Comparison of ENCODE assay signal across 1 cellular context in the genomic region with DNA sequence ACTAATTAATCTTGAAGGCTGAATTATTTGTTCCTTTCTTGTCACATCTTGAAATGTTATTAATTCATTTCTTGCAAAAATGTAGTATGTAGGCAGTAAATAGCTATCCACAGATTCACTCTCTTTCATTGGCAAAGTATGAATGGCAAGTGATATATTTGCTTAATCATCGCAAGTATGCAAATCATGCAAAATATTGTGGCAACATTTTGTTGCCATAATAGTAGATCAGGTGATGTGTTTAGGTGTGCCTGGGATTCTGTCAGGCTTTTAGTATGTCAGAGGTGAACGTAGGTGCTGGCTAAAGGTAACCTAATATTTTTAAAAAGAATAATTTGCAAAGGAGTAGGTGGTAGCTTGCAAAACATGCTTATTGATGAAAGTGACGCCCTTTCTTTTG.
TF ChIP-seq lines count a peak whose summit lies in the region.

No MANE protein-coding gene starts in this region.

TF ChIP-seq in GM12878, 131 proteins besides CTCF, POLR2A, EP300 and RAD21:
- TF ChIP-seq ZNF622 (IDR thresholded peaks at IDR 0.05), result no peak
- TF ChIP-seq, protein P1, sequence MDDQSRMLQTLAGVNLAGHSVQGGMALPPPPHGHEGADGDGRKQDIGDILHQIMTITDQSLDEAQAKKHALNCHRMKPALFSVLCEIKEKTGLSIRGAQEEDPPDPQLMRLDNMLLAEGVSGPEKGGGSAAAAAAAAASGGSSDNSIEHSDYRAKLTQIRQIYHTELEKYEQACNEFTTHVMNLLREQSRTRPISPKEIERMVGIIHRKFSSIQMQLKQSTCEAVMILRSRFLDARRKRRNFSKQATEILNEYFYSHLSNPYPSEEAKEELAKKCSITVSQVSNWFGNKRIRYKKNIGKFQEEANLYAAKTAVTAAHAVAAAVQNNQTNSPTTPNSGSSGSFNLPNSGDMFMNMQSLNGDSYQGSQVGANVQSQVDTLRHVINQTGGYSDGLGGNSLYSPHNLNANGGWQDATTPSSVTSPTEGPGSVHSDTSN (IDR thresholded peaks at IDR 0.05; ENCODE audit: insufficient replicate concordance, low read depth, low read length), result no peak
- TF ChIP-seq POLR2AphosphoS5 (IDR thresholded peaks at IDR 0.05; ENCODE audit: low read length), result peak; percentile 56; the same call in 1 of the 2 replicates
- no peak for TF ChIP-seq FOXM1 (IDR thresholded peaks at IDR 0.05; ENCODE audit: low read depth, low read length)
- no peak for TF ChIP-seq RAD51 (IDR thresholded peaks at IDR 0.05)
- peak; percentile 65; the same call in 2 of the 3 replicates for TF ChIP-seq POU2F2 (IDR thresholded peaks at IDR 0.05; ENCODE audit: borderline replicate concordance, low read depth, low read length)
- TF ChIP-seq, protein P2, sequence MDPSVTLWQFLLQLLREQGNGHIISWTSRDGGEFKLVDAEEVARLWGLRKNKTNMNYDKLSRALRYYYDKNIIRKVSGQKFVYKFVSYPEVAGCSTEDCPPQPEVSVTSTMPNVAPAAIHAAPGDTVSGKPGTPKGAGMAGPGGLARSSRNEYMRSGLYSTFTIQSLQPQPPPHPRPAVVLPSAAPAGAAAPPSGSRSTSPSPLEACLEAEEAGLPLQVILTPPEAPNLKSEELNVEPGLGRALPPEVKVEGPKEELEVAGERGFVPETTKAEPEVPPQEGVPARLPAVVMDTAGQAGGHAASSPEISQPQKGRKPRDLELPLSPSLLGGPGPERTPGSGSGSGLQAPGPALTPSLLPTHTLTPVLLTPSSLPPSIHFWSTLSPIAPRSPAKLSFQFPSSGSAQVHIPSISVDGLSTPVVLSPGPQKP (IDR thresholded peaks at IDR 0.05; ENCODE audit: low read depth, low read length), result no peak
- TF ChIP-seq PAX8 (IDR thresholded peaks at IDR 0.05), result no peak
- no peak for TF ChIP-seq IKZF2 (IDR thresholded peaks at IDR 0.05)
- no peak for TF ChIP-seq NBN (IDR thresholded peaks at IDR 0.05)
- TF ChIP-seq CBX3 (IDR thresholded peaks at IDR 0.05; ENCODE audit: borderline replicate concordance, low read depth), result no peak
- no peak for TF ChIP-seq NFIC (IDR thresholded peaks at IDR 0.05; ENCODE audit: low read depth, low read length)
- no peak for TF ChIP-seq BMI1 (IDR thresholded peaks at IDR 0.05; ENCODE audit: borderline replicate concordance)
- TF ChIP-seq KAT2A (conservative IDR thresholded peaks at IDR 0.05; ENCODE audit: control insufficient read depth, low read depth, low read length), result no peak
- TF ChIP-seq, protein P3, sequence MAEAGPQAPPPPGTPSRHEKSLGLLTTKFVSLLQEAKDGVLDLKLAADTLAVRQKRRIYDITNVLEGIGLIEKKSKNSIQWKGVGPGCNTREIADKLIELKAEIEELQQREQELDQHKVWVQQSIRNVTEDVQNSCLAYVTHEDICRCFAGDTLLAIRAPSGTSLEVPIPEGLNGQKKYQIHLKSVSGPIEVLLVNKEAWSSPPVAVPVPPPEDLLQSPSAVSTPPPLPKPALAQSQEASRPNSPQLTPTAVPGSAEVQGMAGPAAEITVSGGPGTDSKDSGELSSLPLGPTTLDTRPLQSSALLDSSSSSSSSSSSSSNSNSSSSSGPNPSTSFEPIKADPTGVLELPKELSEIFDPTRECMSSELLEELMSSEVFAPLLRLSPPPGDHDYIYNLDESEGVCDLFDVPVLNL (IDR thresholded peaks at IDR 0.05; ENCODE audit: low read depth, low read length), result no peak
- TF ChIP-seq JUND (IDR thresholded peaks at IDR 0.05; ENCODE audit: low read depth, low read length), result no peak
